ENCODE assay signal across 26 cellular contexts in the genomic region with DNA sequence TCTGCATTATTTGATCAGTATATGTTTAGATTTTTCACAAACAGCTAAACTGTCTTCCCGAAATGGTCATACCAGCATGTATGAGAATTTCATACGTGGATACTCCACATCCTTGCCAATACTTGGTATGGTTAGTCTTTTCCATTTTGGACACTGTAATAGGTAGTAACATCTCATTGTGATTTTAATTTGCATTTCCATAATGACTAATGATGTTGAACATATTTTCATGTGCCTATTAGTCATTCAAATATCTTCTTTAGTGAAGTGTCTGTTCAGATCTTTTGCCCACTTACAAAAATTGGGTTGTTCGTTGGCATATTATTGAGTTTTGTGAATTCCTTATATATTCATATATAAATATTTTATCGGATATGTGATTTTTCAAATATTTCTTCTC.
"Had no signal": no experiment of that assay in that cellular context is flagged by ENCODE, and none has a peak within 500 bp of the region (broad histone marks: within the 10 kb centered on the region; RNA-seq: fewer than 3 reads in every experiment).

No MANE protein-coding gene starts in this region.

- DNase-seq: cortex of kidney; dermis blood vessel endothelial cell; dorsolateral prefrontal cortex; effector CD4-positive, alpha-beta T cell; effector CD8-positive, alpha-beta T cell; effector memory CD4-positive, alpha-beta T cell; effector memory CD8-positive, alpha-beta T cell; endodermal cell; erythroblast; esophagus squamous epithelium; foreskin fibroblast; foreskin keratinocyte; foreskin melanocyte; gastrocnemius medialis; glutamatergic neuron; head of caudate nucleus; heart left ventricle; heart right ventricle; hippocampal formation had no signal

- H3K27ac ChIP-seq: coronary artery, dorsolateral prefrontal cortex, epithelial cell of prostate, esophagus muscularis mucosa, esophagus squamous epithelium, foreskin keratinocyte, gastrocnemius medialis, gastroesophageal sphincter, heart left ventricle, heart right ventricle, hepatocyte had no signal

- H3K79me2 ChIP-seq: hepatocyte had no signal

- FAIRE-seq: endothelial cell of umbilical vein had no signal

- H3K36me3 ChIP-seq: esophagus muscularis mucosa, esophagus squamous epithelium, gastrocnemius medialis, gastroesophageal sphincter, heart left ventricle, heart right ventricle had no signal

- H3K4me2 ChIP-seq: hepatocyte had no signal

- ATAC-seq: effector memory CD8-positive, alpha-beta T cell; esophagus mucosa; foreskin keratinocyte; gastrocnemius medialis; gastroesophageal sphincter; heart left ventricle; heart right ventricle had no signal

- H3K4me3 ChIP-seq: coronary artery, dorsolateral prefrontal cortex, esophagus muscularis mucosa, esophagus squamous epithelium, gastrocnemius medialis, gastroesophageal sphincter, heart left ventricle, heart right ventricle, hepatocyte had no signal

- H3K4me1 ChIP-seq: foreskin keratinocyte, gastrocnemius medialis had no signal

- H2AFZ ChIP-seq: hepatocyte had no signal

- H3K9me3 ChIP-seq: gastrocnemius medialis had no signal

- H3K27me3 ChIP-seq: esophagus muscularis mucosa, esophagus squamous epithelium, gastrocnemius medialis, gastroesophageal sphincter had no signal
